In genomic region chr4:56723201-56723605, GRCh38 we compare ENCODE assay signal across 12 cellular contexts. TPM values are rescaled to one million over a fixed set of nuclear protein-coding genes. Genes with fewer than 3 reads are reported as not detected.
A peak's percentile ranks its signal among the peaks of the same experiment; 100 is the strongest.
DNase-seq lines count a peak whose midpoint lies in the region; ATAC-seq and TF ChIP-seq lines count a peak whose summit lies in the region.
"Had no signal": no experiment of that assay in that cellular context is flagged by ENCODE, and none has a peak within 500 bp of the region (broad histone marks: within the 10 kb centered on the region; RNA-seq: fewer than 3 reads in every experiment).

No MANE protein-coding gene starts in this region.

- no peaks in the 10 kb centered on the region for H3K79me2 ChIP-seq in hepatocyte

- no peaks in the 10 kb centered on the region for H3K36me3 Mint-ChIP-seq in activated naive CD4-positive, alpha-beta T cell treated with anti-CD3 and anti-CD28 coated beads for 36 hours (ENCODE audit: low read depth)
- no peaks in the 10 kb centered on the region for H3K36me3 Mint-ChIP-seq in activated naive CD4-positive, alpha-beta T cell treated with anti-CD3 and anti-CD28 coated beads, Interleukin-2, amount 10 ng/mL, durations not matched to agents 7 days and 5 days
- H3K36me3 Mint-ChIP-seq: naive B cell had no signal

- H3K4me1 Mint-ChIP-seq in activated naive CD4-positive, alpha-beta T cell treated with anti-CD3 and anti-CD28 coated beads for 36 hours (ENCODE audit: low read depth): peaks cover 15% of the 10 kb centered on the region
- H3K4me1 Mint-ChIP-seq in activated naive CD4-positive, alpha-beta T cell treated with anti-CD3 and anti-CD28 coated beads, Interleukin-2, amount 10 ng/mL, durations not matched to agents 7 days and 5 days: peaks cover 10% of the 10 kb centered on the region
- peaks cover 8% of the 10 kb centered on the region for H3K4me1 Mint-ChIP-seq in stimulated activated naive CD8-positive, alpha-beta T cell treated with anti-CD3 and anti-CD28 coated beads, Interleukin-15, amount 100 ng/mL, for 72 hours

- H3K27ac ChIP-seq in RWPE2 (ENCODE audit: poor library complexity, severe bottlenecking): no peak overlapping the region
- H3K27ac ChIP-seq in hepatocyte: peak overlapping the region; percentile 41
- H3K27ac ChIP-seq: transverse colon had no signal

- H4K20me1 ChIP-seq in hepatocyte (ENCODE audit: insufficient read depth, poor library complexity, severe bottlenecking): no peaks in the 10 kb centered on the region

- no peaks in the 10 kb centered on the region for H3K9me3 Mint-ChIP-seq in activated naive CD4-positive, alpha-beta T cell treated with anti-CD3 and anti-CD28 coated beads for 36 hours
- H3K9me3 Mint-ChIP-seq in activated naive CD4-positive, alpha-beta T cell treated with anti-CD3 and anti-CD28 coated beads, Interleukin-2, amount 10 ng/mL, durations not matched to agents 7 days and 5 days: no peaks in the 10 kb centered on the region
- no peaks in the 10 kb centered on the region for H3K9me3 Mint-ChIP-seq in stimulated activated naive CD8-positive, alpha-beta T cell treated with anti-CD3 and anti-CD28 coated beads, Interleukin-15, amount 100 ng/mL, for 72 hours

- no peak overlapping the region for H2AFZ ChIP-seq in hepatocyte

- H3K9me3 ChIP-seq in RWPE2 (ENCODE audit: severe bottlenecking) (no peaks in the 10 kb centered on the region), hepatocyte (ENCODE audit: low read depth) (no peaks in the 10 kb centered on the region)
- H3K9me3 ChIP-seq: transverse colon had no signal

- CTCF ChIA-PET in activated naive CD4-positive, alpha-beta T cell treated with anti-CD3 and anti-CD28 coated beads for 36 hours (lab: Charles Lee): interaction anchor here (0.7 to 1.1 kb wide), 2 partner anchors 40 to 146 kb away, joined by 3 read pairs; no protein-coding TSS in a partner anchor
- CTCF ChIA-PET in activated naive CD4-positive, alpha-beta T cell treated with anti-CD3 and anti-CD28 coated beads, Interleukin-2, amount 10 ng/mL, durations not matched to agents 7 days and 5 days (lab: Charles Lee): no interaction called here

- H3K27me3 ChIP-seq in RWPE2 (ENCODE audit: insufficient read depth, poor library complexity, severe bottlenecking) (no peaks in the 10 kb centered on the region), hepatocyte (no peaks in the 10 kb centered on the region)
- H3K27me3 ChIP-seq: transverse colon had no signal

- DNase-seq in activated naive CD4-positive, alpha-beta T cell treated with anti-CD3 and anti-CD28 coated beads for 36 hours: peak; percentile 79
- DNase-seq in activated naive CD4-positive, alpha-beta T cell treated with anti-CD3 and anti-CD28 coated beads, Interleukin-2, amount 10 ng/mL, durations not matched to agents 7 days and 5 days: no peak
- DNase-seq in RWPE2 (ENCODE audit: low spot score) (no peak), hepatocyte (ENCODE audit: low spot score) (peak; percentile 44), glomerular visceral epithelial cell (ENCODE audit: extremely low spot score) (no peak), HuH-7.5 (ENCODE audit: low spot score) (no peak)
- DNase-seq in stimulated activated naive CD8-positive, alpha-beta T cell treated with anti-CD3 and anti-CD28 coated beads, Interleukin-15, amount 100 ng/mL, for 72 hours: peak in 1 of 2 donors; percentile 34
- DNase-seq: naive B cell, NCI-H2029, OCI-M1, transverse colon had no signal

- H3K4me3 Mint-ChIP-seq in activated naive CD4-positive, alpha-beta T cell treated with anti-CD3 and anti-CD28 coated beads for 36 hours: no peak overlapping the region
- H3K4me3 Mint-ChIP-seq in activated naive CD4-positive, alpha-beta T cell treated with anti-CD3 and anti-CD28 coated beads, Interleukin-2, amount 10 ng/mL, durations not matched to agents 7 days and 5 days: no peak overlapping the region
- H3K4me3 Mint-ChIP-seq in stimulated activated naive CD8-positive, alpha-beta T cell treated with anti-CD3 and anti-CD28 coated beads, Interleukin-15, amount 100 ng/mL, for 72 hours: peak overlapping the region in 1 of 2 donors; percentile 34
- H3K4me3 Mint-ChIP-seq: naive B cell had no signal

- no peak overlapping the region for H3K4me3 ChIP-seq in RWPE2 (ENCODE audit: severe bottlenecking)
- no peak overlapping the region for H3K4me3 ChIP-seq in hepatocyte
- H3K4me3 ChIP-seq: transverse colon had no signal

- H3K9me2 ChIP-seq in hepatocyte (replicated peaks; ENCODE audit: insufficient read depth): no peaks in the 10 kb centered on the region

- intact Hi-C loops in activated naive CD4-positive, alpha-beta T cell treated with anti-CD3 and anti-CD28 coated beads for 36 hours (cut with micrococcal nuclease): loop anchor here (1.0 to 2.0 kb wide), 7 partner anchors 34 to 95 kb away; partner anchors contain the start of gene HOPX

- H3K27me3 Mint-ChIP-seq in activated naive CD4-positive, alpha-beta T cell treated with anti-CD3 and anti-CD28 coated beads for 36 hours (ENCODE audit: low read depth): no peaks in the 10 kb centered on the region
- no peaks in the 10 kb centered on the region for H3K27me3 Mint-ChIP-seq in activated naive CD4-positive, alpha-beta T cell treated with anti-CD3 and anti-CD28 coated beads, Interleukin-2, amount 10 ng/mL, durations not matched to agents 7 days and 5 days
- H3K27me3 Mint-ChIP-seq in stimulated activated naive CD8-positive, alpha-beta T cell treated with anti-CD3 and anti-CD28 coated beads, Interleukin-15, amount 100 ng/mL, for 72 hours: no peaks in the 10 kb centered on the region

- peaks cover 17% of the 10 kb centered on the region for H3K4me1 ChIP-seq in RWPE2 (ENCODE audit: insufficient read depth, poor library complexity, severe bottlenecking)
- H3K4me1 ChIP-seq in hepatocyte (ENCODE audit: insufficient read depth): peaks cover 12% of the 10 kb centered on the region

- 74% methylated on average over 5 of the region's 5 CpGs for WGBS in hepatocyte (ENCODE audit: low lambda C conversion rate, missing lambda C conversion rate)

- no peak overlapping the region for H3K4me2 ChIP-seq in hepatocyte

- peak overlapping the region; percentile 69 for H3K27ac Mint-ChIP-seq in activated naive CD4-positive, alpha-beta T cell treated with anti-CD3 and anti-CD28 coated beads for 36 hours
- H3K27ac Mint-ChIP-seq in activated naive CD4-positive, alpha-beta T cell treated with anti-CD3 and anti-CD28 coated beads, Interleukin-2, amount 10 ng/mL, durations not matched to agents 7 days and 5 days: no peak overlapping the region
- peak overlapping the region in 1 of 2 donors; percentile 69 for H3K27ac Mint-ChIP-seq in stimulated activated naive CD8-positive, alpha-beta T cell treated with anti-CD3 and anti-CD28 coated beads, Interleukin-15, amount 100 ng/mL, for 72 hours

- TF ChIP-seq CTCF in RWPE2 (IDR thresholded peaks at IDR 0.05; ENCODE audit: poor library complexity, severe bottlenecking): no peak
- no peak for TF ChIP-seq CTCF in hepatocyte (IDR thresholded peaks at IDR 0.05; ENCODE audit: poor library complexity)

- H3K36me3 ChIP-seq in RWPE2 (ENCODE audit: low read depth) (no peaks in the 10 kb centered on the region), hepatocyte (replicated peaks; ENCODE audit: insufficient read depth, low read depth) (no peaks in the 10 kb centered on the region)
- H3K36me3 ChIP-seq: transverse colon had no signal

- ATAC-seq in RWPE2 (ENCODE audit: low read depth) (peak; percentile 71; the same call in 2 of the 3 replicates), HG02973 (IDR thresholded peaks at IDR 0.05; ENCODE audit: unreplicated experiment) (no peak)
- peak; percentile 98 for ATAC-seq in stimulated activated naive CD8-positive, alpha-beta T cell treated with anti-CD3 and anti-CD28 coated beads, Interleukin-15, amount 100 ng/mL, for 72 hours

RNA-seq across cellular contexts. Expression of gene HOPX, which starts 42.1 kb away (rescaled TPM):
- total RNA-seq in activated naive CD4-positive, alpha-beta T cell treated with anti-CD3 and anti-CD28 coated beads for 36 hours: 10 to 100 TPM; 14.0 to 14.7 TPM
- 17.7 and 20.8 TPM in 2 replicates for total RNA-seq in hepatocyte
- 11.7 and 17.5 TPM in 2 replicates for polyA plus RNA-seq in hepatocyte

Comparison
In these comparisons a context has a peak if more than half of its experiments do, and no peak if none do; other contexts are left out.
1. DNase-seq: peak in activated naive CD4-positive, alpha-beta T cell treated with anti-CD3 and anti-CD28 coated beads for 36 hours (single experiment) and hepatocyte (single experiment); none in activated naive CD4-positive, alpha-beta T cell treated with anti-CD3 and anti-CD28 coated beads, Interleukin-2, amount 10 ng/mL, durations not matched to agents 7 days and 5 days (single experiment), RWPE2 (single experiment), glomerular visceral epithelial cell (single experiment) and HuH-7.5 (single experiment).